In genomic region chr9:20044686-20045085, GRCh38 we compare ENCODE assay signal across 1 cellular context.
TF ChIP-seq lines count a peak whose summit lies in the region.

No MANE protein-coding gene starts in this region.

TF ChIP-seq in IMR-90, 13 proteins besides CTCF, POLR2A, EP300 and RAD21 (continued from another document):
- TF ChIP-seq ELK1 (IDR thresholded peaks at IDR 0.05; ENCODE audit: borderline replicate concordance, low read depth, low read length) (no peak), SMC3 (IDR thresholded peaks at IDR 0.05; ENCODE audit: low read depth, low read length) (no peak), BHLHE40 (IDR thresholded peaks at IDR 0.05; ENCODE audit: low read depth, low read length) (no peak), CHD1 (IDR thresholded peaks at IDR 0.05; ENCODE audit: low read depth, low read length) (no peak), NFE2L2 (IDR thresholded peaks at IDR 0.05; ENCODE audit: low read depth, low read length) (no peak), FOS (IDR thresholded peaks at IDR 0.05; ENCODE audit: low read depth, low read length) (no peak), RFX5 (IDR thresholded peaks at IDR 0.05; ENCODE audit: low read depth, low read length) (no peak), CEBPB (IDR thresholded peaks at IDR 0.05; ENCODE audit: low read depth, low read length) (no peak), RCOR1 (IDR thresholded peaks at IDR 0.05; ENCODE audit: insufficient replicate concordance, low read length) (no peak)
- TF ChIP-seq, protein P1, sequence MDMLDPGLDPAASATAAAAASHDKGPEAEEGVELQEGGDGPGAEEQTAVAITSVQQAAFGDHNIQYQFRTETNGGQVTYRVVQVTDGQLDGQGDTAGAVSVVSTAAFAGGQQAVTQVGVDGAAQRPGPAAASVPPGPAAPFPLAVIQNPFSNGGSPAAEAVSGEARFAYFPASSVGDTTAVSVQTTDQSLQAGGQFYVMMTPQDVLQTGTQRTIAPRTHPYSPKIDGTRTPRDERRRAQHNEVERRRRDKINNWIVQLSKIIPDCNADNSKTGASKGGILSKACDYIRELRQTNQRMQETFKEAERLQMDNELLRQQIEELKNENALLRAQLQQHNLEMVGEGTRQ (IDR thresholded peaks at IDR 0.05; ENCODE audit: low read depth, low read length): no peak
